Comparison of ENCODE assay signal across 8 cellular contexts in the genomic region with DNA sequence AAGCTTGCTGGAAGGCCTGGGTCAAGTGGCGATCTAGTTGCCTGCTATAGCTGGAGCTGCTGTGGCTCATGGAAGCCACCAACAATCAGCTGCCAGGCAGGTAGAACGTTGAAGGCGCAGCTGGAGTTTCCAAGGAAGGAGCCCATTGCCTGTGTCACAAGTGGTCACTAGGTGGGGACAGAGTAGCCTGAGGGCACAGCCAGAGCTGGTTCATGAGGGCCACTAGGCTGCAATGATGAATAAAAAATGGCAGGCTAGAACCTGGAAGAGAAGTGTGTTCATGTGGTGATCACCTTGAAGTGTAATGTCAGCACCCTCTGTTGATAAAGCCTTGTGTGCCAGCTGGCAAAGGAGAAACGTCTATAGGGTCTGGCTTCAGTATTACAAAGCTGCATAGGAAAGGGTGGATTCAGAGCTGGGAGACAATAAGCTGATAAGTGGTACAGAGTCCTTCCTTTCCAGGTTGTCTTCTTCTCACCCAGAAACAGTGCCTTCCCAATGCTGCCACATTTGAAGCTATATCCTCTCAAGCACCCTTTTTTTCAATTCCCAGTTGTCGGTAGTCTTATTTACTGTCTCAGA.
DNase-seq lines count a peak whose midpoint lies in the region; ATAC-seq and TF ChIP-seq lines count a peak whose summit lies in the region.

No MANE protein-coding gene starts in this region.

- peaks cover 4% of the 10 kb centered on the region for H3K4me1 ChIP-seq in neural progenitor cell

- peaks cover 3% of the 10 kb centered on the region for H3K4me1 Mint-ChIP-seq in neural progenitor cell

- H3K27ac ChIP-seq in neural progenitor cell (no peak overlapping the region), coronary artery (no peak overlapping the region)

- H3K9me3 ChIP-seq in neural progenitor cell (ENCODE audit: low read depth), result no peaks in the 10 kb centered on the region

- peaks cover 3% of the 10 kb centered on the region for H3F3A ChIP-seq in neural progenitor cell (ENCODE audit: low read depth)

- TF ChIP-seq CTCF in neural progenitor cell (IDR thresholded peaks at IDR 0.05), result peak; percentile 82
- no peak for TF ChIP-seq CTCF in coronary artery (IDR thresholded peaks at IDR 0.05)

- ATAC-seq in GM18498 (IDR thresholded peaks at IDR 0.05; ENCODE audit: unreplicated experiment) (peak; percentile 98), HG03025 (IDR thresholded peaks at IDR 0.05; ENCODE audit: low FRiP score, unreplicated experiment) (peak; percentile 84)

- no peak overlapping the region for H3K4me2 ChIP-seq in neural progenitor cell

- H2AFZ ChIP-seq in neural progenitor cell (replicated peaks), result peak overlapping the region; percentile 35

- H3K4me3 Mint-ChIP-seq in neural progenitor cell, result no peak overlapping the region

- no peaks in the 10 kb centered on the region for H4K20me1 ChIP-seq in neural progenitor cell (ENCODE audit: low read depth)

- no peaks in the 10 kb centered on the region for H3K36me3 ChIP-seq in neural progenitor cell

- no peaks in the 10 kb centered on the region for H3K79me2 ChIP-seq in neural progenitor cell (ENCODE audit: low read depth)

- H3K9ac ChIP-seq in neural progenitor cell, result no peak overlapping the region

- H3K27me3 Mint-ChIP-seq in neural progenitor cell (ENCODE audit: insufficient read depth, low read depth), result peaks cover 2% of the 10 kb centered on the region

- DNase-seq in AG08396 (ENCODE audit: low spot score), result peak; percentile 66
- DNase-seq in NCI-H2107 treated with DMSO at 0.1 percent for 48 hours (lab: John Stamatoyannopoulos, UW; ENCODE audit: unreplicated experiment), result peak; percentile 69
- DNase-seq in activated CD4-positive, CD25-positive, alpha-beta regulatory T cell treated with anti-CD3 and anti-CD28 coated beads, Interleukin-2, amount 50 U/mL, for 72 hours, result peak; percentile 49
- peak; percentile 25 for DNase-seq in fibroblast of peridontal ligament (ENCODE audit: extremely low read depth)
- DNase-seq in neural progenitor cell (ENCODE audit: low spot score), result peak; percentile 83
- DNase-seq in coronary artery (ENCODE audit: low spot score), result no peak

- no peaks in the 10 kb centered on the region for H3K27me3 ChIP-seq in neural progenitor cell

- H3K9me3 Mint-ChIP-seq in neural progenitor cell, result peaks cover 3% of the 10 kb centered on the region

- H3K4me3 ChIP-seq in neural progenitor cell, result no peak overlapping the region
- no peak overlapping the region for H3K4me3 ChIP-seq in coronary artery

- H3K36me3 Mint-ChIP-seq in neural progenitor cell, result no peaks in the 10 kb centered on the region

- peak overlapping the region; percentile 65 for H3K27ac Mint-ChIP-seq in neural progenitor cell
